In the genomic region with DNA sequence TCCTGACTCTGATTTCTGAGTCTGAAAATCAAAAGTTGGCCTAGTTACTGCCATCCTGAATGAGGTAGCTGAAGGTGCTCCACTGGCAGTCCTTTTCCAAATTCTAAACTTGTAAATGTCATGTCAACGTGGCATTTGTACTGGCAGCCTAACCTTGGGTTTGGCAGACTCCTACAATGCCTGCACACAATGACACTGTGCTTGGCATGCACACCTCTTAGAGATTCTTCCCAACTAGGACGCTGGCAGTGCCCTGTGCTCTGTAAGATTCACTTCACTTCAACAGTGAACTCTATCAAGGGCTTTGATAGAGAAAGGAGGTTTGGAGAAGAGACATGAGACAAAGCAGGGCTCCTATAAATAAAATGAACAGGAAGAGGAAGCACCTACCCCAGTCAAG, we compare ENCODE assay signal across 26 cellular contexts. TPM values are rescaled to one million over a fixed set of nuclear protein-coding genes. Genes with fewer than 3 reads are reported as not detected.
DNase-seq lines count a peak whose midpoint lies in the region; ATAC-seq, FAIRE-seq and TF ChIP-seq lines count a peak whose summit lies in the region.
"Had no signal": no experiment of that assay in that cellular context is flagged by ENCODE, and none has a peak within 500 bp of the region (broad histone marks: within the 10 kb centered on the region; RNA-seq: fewer than 3 reads in every experiment).

No MANE protein-coding gene starts in this region.

- in situ Hi-C loops in gastrocnemius medialis (cut with MboI; ENCODE audit: low sequenced_read_pairs in 4 of 4) = loop anchor here in 1 of 4 donors (10.0 kb wide), 1 partner anchor 57 kb away; no protein-coding TSS in a partner anchor
- in situ Hi-C loops in ACHN (cut with HindIII; ENCODE audit: low pct_ligation_motif_present, low pct_unique_long_range_greater_than_20kb, low sequenced_read_pairs) = no loop called here

- H3K4me3 ChIP-seq in left ventricle myocardium inferior (no peak overlapping the region), gastrocnemius medialis (no peak overlapping the region)
- H3K4me3 ChIP-seq: upper lobe of right lung had no signal

- POLR2A ChIA-PET in HEK293T (lab: Yijun Ruan, JAX) = no interaction called here

- peak; percentile 72 for FAIRE-seq in HTR-8/SVneo (lab: Jason Lieb, UNC)
- FAIRE-seq: G401.6, GM18507, islet of Langerhans had no signal

- peak; percentile 90 to 92 for ATAC-seq in gastrocnemius medialis
- no peak for ATAC-seq in stimulated activated naive B cell treated with anti-CD40 and anti-IgM and Interleukin-4, amounts not matched to agents 10 μg/mL and 1 μg/mL and 100 μg/mL, for 72 hours (replicated peaks)
- ATAC-seq: activated naive CD4-positive, alpha-beta T cell treated with anti-CD3 and anti-CD28 coated beads, Interleukin-2, amount 50 U/mL, for 72 hours; stimulated activated naive CD8-positive, alpha-beta T cell treated with anti-CD3 and anti-CD28 coated beads, Interleukin-15, amount 100 ng/mL, for 72 hours; upper lobe of right lung had no signal

- no peaks in the 10 kb centered on the region for H3K27me3 Mint-ChIP-seq in stimulated activated naive B cell treated with anti-CD40 and anti-IgM and Interleukin-4, amounts not matched to agents 10 μg/mL and 1 μg/mL and 100 μg/mL, for 72 hours
- H3K27me3 Mint-ChIP-seq: activated CD4-positive, alpha-beta T cell treated with anti-CD3 and anti-CD28 coated beads, Interleukin-2, amount 10 ng/mL, durations not matched to agents 24 days and 14 days; CD4-positive, alpha-beta T cell; IgD-negative memory B cell; stimulated activated naive CD8-positive, alpha-beta T cell treated with anti-CD3 and anti-CD28 coated beads, Interleukin-15, amount 100 ng/mL, for 72 hours had no signal

- H3K36me3 Mint-ChIP-seq in stimulated activated naive B cell treated with anti-CD40 and anti-IgM and Interleukin-4, amounts not matched to agents 10 μg/mL and 1 μg/mL and 100 μg/mL, for 72 hours = peaks cover 13 to 36% of the 10 kb centered on the region in 2 donors

- no peaks in the 10 kb centered on the region for H3K4me1 Mint-ChIP-seq in stimulated activated naive B cell treated with anti-CD40 and anti-IgM and Interleukin-4, amounts not matched to agents 10 μg/mL and 1 μg/mL and 100 μg/mL, for 72 hours
- H3K4me1 Mint-ChIP-seq: activated CD4-positive, alpha-beta T cell treated with anti-CD3 and anti-CD28 coated beads, Interleukin-2, amount 10 ng/mL, durations not matched to agents 24 days and 14 days; stimulated activated naive CD8-positive, alpha-beta T cell treated with anti-CD3 and anti-CD28 coated beads, Interleukin-15, amount 100 ng/mL, for 72 hours had no signal

- no peak for TF ChIP-seq POLR2A in gastrocnemius medialis (IDR thresholded peaks at IDR 0.05)

- H3K4me1 ChIP-seq in left ventricle myocardium inferior (peaks cover 59% of the 10 kb centered on the region), gastrocnemius medialis (peaks cover 28 to 42% of the 10 kb centered on the region in 2 donors)
- H3K4me1 ChIP-seq: upper lobe of right lung had no signal

- H3K27ac ChIP-seq in left ventricle myocardium inferior (replicated peaks) = peak overlapping the region; percentile 92
- H3K27ac ChIP-seq in gastrocnemius medialis = peak overlapping the region; percentile 78 to 88 (median 84)
- H3K27ac ChIP-seq: upper lobe of right lung, VCaP had no signal

- CTCF ChIA-PET in HEK293T (lab: Yijun Ruan, JAX) = no interaction called here

- no peak for TF ChIP-seq CTCF in left ventricle myocardium inferior (IDR thresholded peaks at IDR 0.05; ENCODE audit: borderline replicate concordance)
- TF ChIP-seq CTCF in gastrocnemius medialis (IDR thresholded peaks at IDR 0.05 in 4 of 5, conservative IDR thresholded peaks at IDR 0.05 in 1 of 5) = no peak

- no peak overlapping the region for H3K4me3 Mint-ChIP-seq in stimulated activated naive B cell treated with anti-CD40 and anti-IgM and Interleukin-4, amounts not matched to agents 10 μg/mL and 1 μg/mL and 100 μg/mL, for 72 hours
- H3K4me3 Mint-ChIP-seq: activated CD4-positive, alpha-beta T cell treated with anti-CD3 and anti-CD28 coated beads, Interleukin-2, amount 10 ng/mL, durations not matched to agents 24 days and 14 days; CD4-positive, alpha-beta T cell; IgD-negative memory B cell; stimulated activated naive CD8-positive, alpha-beta T cell treated with anti-CD3 and anti-CD28 coated beads, Interleukin-15, amount 100 ng/mL, for 72 hours had no signal

- H3K9me3 ChIP-seq in left ventricle myocardium inferior (replicated peaks) = no peaks in the 10 kb centered on the region
- H3K9me3 ChIP-seq in gastrocnemius medialis = no peaks in the 10 kb centered on the region
- H3K9me3 ChIP-seq: upper lobe of right lung had no signal

- DNase-seq in HTR-8/SVneo (ENCODE audit: insufficient read length, low spot score) (no peak), SKM-1 treated with dmso at 0.1 percent for 144 hours (lab: John Stamatoyannopoulos, UW; ENCODE audit: unreplicated experiment) (peak; percentile 22), left ventricle myocardium inferior (peak; percentile 53), gastrocnemius medialis (peak; percentile 64 to 77), ACHN (no peak), HEK293T (ENCODE audit: extremely low spot score) (no peak)
- no peak for DNase-seq in stimulated activated naive B cell treated with anti-CD40 and anti-IgM and Interleukin-4, amounts not matched to agents 10 μg/mL and 1 μg/mL and 100 μg/mL, for 72 hours
- DNase-seq: activated CD4-positive, alpha-beta T cell treated with anti-CD3 and anti-CD28 coated beads, Interleukin-2, amount 10 ng/mL, durations not matched to agents 24 days and 14 days; CD4-positive, alpha-beta T cell; effector CD8-positive, alpha-beta T cell; foreskin melanocyte; mesenchymal stem cell; MM.1S; NCI-H187; NCI-H69; nucleus accumbens; OCI-M1; retina; stimulated activated naive CD8-positive, alpha-beta T cell treated with anti-CD3 and anti-CD28 coated beads, Interleukin-15, amount 100 ng/mL, for 72 hours; upper lobe of right lung had no signal

- H3K36me3 ChIP-seq in left ventricle myocardium inferior (peaks cover 19% of the 10 kb centered on the region), gastrocnemius medialis (peaks cover 0 to 11% of the 10 kb centered on the region in 2 donors)

- intact Hi-C loops in left ventricle myocardium inferior (cut with micrococcal nuclease) (no loop called here), gastrocnemius medialis (cut with DNase I; ENCODE audit: low total_unique reads) (loop anchor here (5.0 kb wide), 1 partner anchor 49 kb away; no protein-coding TSS in a partner anchor)

- H3K9me3 Mint-ChIP-seq in stimulated activated naive B cell treated with anti-CD40 and anti-IgM and Interleukin-4, amounts not matched to agents 10 μg/mL and 1 μg/mL and 100 μg/mL, for 72 hours = no peaks in the 10 kb centered on the region
- H3K9me3 Mint-ChIP-seq: activated CD4-positive, alpha-beta T cell treated with anti-CD3 and anti-CD28 coated beads, Interleukin-2, amount 10 ng/mL, durations not matched to agents 24 days and 14 days; activated naive CD4-positive, alpha-beta T cell treated with anti-CD3 and anti-CD28 coated beads, Interleukin-2, amount 50 U/mL, for 72 hours; CD4-positive, alpha-beta T cell; IgD-negative memory B cell; stimulated activated naive CD8-positive, alpha-beta T cell treated with anti-CD3 and anti-CD28 coated beads, Interleukin-15, amount 100 ng/mL, for 72 hours had no signal

- H3K27ac Mint-ChIP-seq in stimulated activated naive B cell treated with anti-CD40 and anti-IgM and Interleukin-4, amounts not matched to agents 10 μg/mL and 1 μg/mL and 100 μg/mL, for 72 hours = no peak overlapping the region
- H3K27ac Mint-ChIP-seq: activated CD4-positive, alpha-beta T cell treated with anti-CD3 and anti-CD28 coated beads, Interleukin-2, amount 10 ng/mL, durations not matched to agents 24 days and 14 days; activated naive CD4-positive, alpha-beta T cell treated with anti-CD3 and anti-CD28 coated beads, Interleukin-2, amount 50 U/mL, for 72 hours; CD4-positive, alpha-beta T cell; IgD-negative memory B cell; stimulated activated naive CD8-positive, alpha-beta T cell treated with anti-CD3 and anti-CD28 coated beads, Interleukin-15, amount 100 ng/mL, for 72 hours had no signal

- no peaks in the 10 kb centered on the region for H3K27me3 ChIP-seq in left ventricle myocardium inferior (ENCODE audit: low read depth)
- no peaks in the 10 kb centered on the region for H3K27me3 ChIP-seq in gastrocnemius medialis
- H3K27me3 ChIP-seq: upper lobe of right lung had no signal

TF ChIP-seq in HEK293T, 16 proteins besides CTCF, POLR2A, EP300 and RAD21:
- TF ChIP-seq L3MBTL2 (conservative IDR thresholded peaks at IDR 0.05) (no peak), BHLHE40 (IDR thresholded peaks at IDR 0.05; ENCODE audit: borderline replicate concordance) (no peak), FOXA1 (IDR thresholded peaks at IDR 0.05) (no peak), NFRKB (IDR thresholded peaks at IDR 0.05) (no peak), FOXK2 (IDR thresholded peaks at IDR 0.05) (no peak), CTBP1 (IDR thresholded peaks at IDR 0.05; ENCODE audit: borderline replicate concordance) (no peak), SUZ12 (IDR thresholded peaks at IDR 0.05) (no peak), ARNT (IDR thresholded peaks at IDR 0.05) (no peak), FOXM1 (IDR thresholded peaks at IDR 0.05; ENCODE audit: borderline replicate concordance) (no peak), TARDBP (IDR thresholded peaks at IDR 0.05) (no peak), SP1 (IDR thresholded peaks at IDR 0.05) (no peak), HDGF (IDR thresholded peaks at IDR 0.05; ENCODE audit: borderline replicate concordance) (no peak), LEF1 (IDR thresholded peaks at IDR 0.05; ENCODE audit: borderline replicate concordance) (no peak)

RNA-seq across cellular contexts. Expression of a gene that starts 21.9 kb away (rescaled TPM):
- 6.5 TPM for total RNA-seq in left ventricle myocardium inferior
- 10 to 100 TPM in 2 of 4 donors, 1 to 10 TPM in 2; 7.3 to 16.0 (median 9.4) TPM for total RNA-seq in gastrocnemius medialis

Comparison
In these comparisons a context has a peak if more than half of its experiments do, and no peak if none do; other contexts are left out.
1. DNase-seq: peak in SKM-1 treated with dmso at 0.1 percent for 144 hours (single experiment), left ventricle myocardium inferior (single experiment) and gastrocnemius medialis (2 of 2); none in HTR-8/SVneo (single experiment), stimulated activated naive B cell treated with anti-CD40 and anti-IgM and Interleukin-4, amounts not matched to agents 10 μg/mL and 1 μg/mL and 100 μg/mL, for 72 hours (single experiment), ACHN (single experiment) and HEK293T (single experiment).
2. ATAC-seq: peak in gastrocnemius medialis (2 of 2); none in stimulated activated naive B cell treated with anti-CD40 and anti-IgM and Interleukin-4, amounts not matched to agents 10 μg/mL and 1 μg/mL and 100 μg/mL, for 72 hours (0 of 2).